Comparison of ENCODE assay signal across 7 cellular contexts in the genomic region with DNA sequence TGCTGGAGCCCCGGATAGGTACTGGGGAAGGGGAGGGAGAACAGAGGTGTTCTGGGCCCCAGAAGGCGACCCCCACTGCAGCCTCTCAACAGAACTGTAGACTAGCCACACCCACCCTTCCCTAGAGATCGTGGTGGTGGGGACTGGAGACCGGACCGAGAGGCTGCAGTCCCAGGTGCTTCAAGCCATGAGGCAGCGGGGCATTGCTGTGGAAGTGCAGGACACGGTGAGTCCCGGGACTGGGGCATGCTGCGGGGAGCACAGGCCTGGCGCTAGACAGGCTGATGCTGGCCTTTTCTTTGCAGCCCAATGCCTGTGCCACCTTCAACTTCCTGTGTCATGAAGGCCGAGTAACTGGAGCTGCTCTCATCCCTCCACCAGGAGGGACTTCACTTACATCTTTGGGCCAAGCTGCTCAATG. TPM values are rescaled to one million over a fixed set of nuclear protein-coding genes. Genes with fewer than 3 reads are reported as not detected.
DNase-seq lines count a peak whose midpoint lies in the region; ATAC-seq, FAIRE-seq and TF ChIP-seq lines count a peak whose summit lies in the region.

No MANE protein-coding gene starts in this region.

- H2AFZ ChIP-seq in GM23338 (no peak overlapping the region), PC-9 (peak overlapping the region; percentile 84; the same call in 1 of the 2 replicates)

- H3K79me2 ChIP-seq in GM23338 (replicated peaks; ENCODE audit: insufficient read depth) (peaks cover 21% of the 10 kb centered on the region), PC-9 (ENCODE audit: low read depth) (peaks cover 71% of the 10 kb centered on the region)

- no peak for TF ChIP-seq CTCF in GM23338 (conservative IDR thresholded peaks at IDR 0.05; ENCODE audit: low read depth in 2 of 2)
- TF ChIP-seq CTCF in PC-9 (conservative IDR thresholded peaks at IDR 0.05), result no peak
- TF ChIP-seq CTCF in endothelial cell (IDR thresholded peaks at IDR 0.05; ENCODE audit: unreplicated experiment), result no peak
- no peak for TF ChIP-seq CTCF in pancreas (IDR thresholded peaks at IDR 0.05)

- H3F3A ChIP-seq in GM23338 (replicated peaks; ENCODE audit: low read depth), result peaks cover 41% of the 10 kb centered on the region
- H3F3A ChIP-seq in PC-9 (ENCODE audit: insufficient read depth, low read depth), result peaks cover 55% of the 10 kb centered on the region; the same call in 1 of the 2 replicates

- H3K4me2 ChIP-seq in GM23338 (peak overlapping the region; percentile 99), PC-9 (peak overlapping the region; percentile 92)

- H3K27ac Mint-ChIP-seq in GM23338 (peak overlapping the region; percentile 98), endothelial cell (ENCODE audit: unreplicated experiment) (peak overlapping the region; percentile 89)

- H4K20me1 ChIP-seq in GM23338 (replicated peaks; ENCODE audit: insufficient read depth), result peaks cover 19% of the 10 kb centered on the region
- no peaks in the 10 kb centered on the region; the same call in 1 of the 2 replicates for H4K20me1 ChIP-seq in PC-9 (ENCODE audit: insufficient read depth)

- peak; percentile 37 for DNase-seq in GM23338 (ENCODE audit: low spot score)
- no peak for DNase-seq in PC-9
- DNase-seq in endothelial cell (ENCODE audit: low spot score), result no peak
- peak in 2 of 6 donors; percentile 45 to 46 for DNase-seq in pancreas
- DNase-seq in NCI-H2196 treated with DMSO at 0.1 percent for 48 hours (lab: John Stamatoyannopoulos, UW; ENCODE audit: unreplicated experiment), result no peak

- POLR2A ChIA-PET in PC-9 (lab: Charles Lee; ENCODE audit: unreplicated experiment), result interaction anchor here (0.7 to 3.7 kb wide), 2 partner anchors 15 to 427 kb away, joined by 3 to 22 read pairs; a partner anchor contains a TSS

- H3K36me3 ChIP-seq in GM23338 (ENCODE audit: insufficient read depth) (peaks cover 32% of the 10 kb centered on the region), PC-9 (ENCODE audit: low read depth) (peaks cover 14% of the 10 kb centered on the region; the same call in 1 of the 2 replicates), pancreas (peaks cover 0 to 32% (median 18%) of the 10 kb centered on the region in 3 donors)

- H3K9me3 ChIP-seq in PC-9 (ENCODE audit: insufficient read depth, low read depth), result no peaks in the 10 kb centered on the region
- H3K9me3 ChIP-seq in pancreas, result no peaks in the 10 kb centered on the region

- peaks cover 25% of the 10 kb centered on the region; the same call in 1 of the 2 replicates for H3K4me1 ChIP-seq in GM23338 (ENCODE audit: insufficient read depth)
- peaks cover 25% of the 10 kb centered on the region for H3K4me1 ChIP-seq in PC-9 (replicated peaks; ENCODE audit: insufficient read depth)
- peaks cover 3 to 27% (median 7%) of the 10 kb centered on the region in 3 donors for H3K4me1 ChIP-seq in pancreas

- H3K27me3 ChIP-seq in GM23338 (ENCODE audit: insufficient read depth) (no peaks in the 10 kb centered on the region), PC-9 (ENCODE audit: insufficient read depth, low read depth) (no peaks in the 10 kb centered on the region), pancreas (no peaks in the 10 kb centered on the region)

- no peak for ATAC-seq in GM23338
- no peak for ATAC-seq in pancreas
- ATAC-seq in HG03139 (IDR thresholded peaks at IDR 0.05; ENCODE audit: unreplicated experiment), result no peak
- no peak for ATAC-seq in HG03378 (IDR thresholded peaks at IDR 0.05; ENCODE audit: unreplicated experiment)

- H3K9me3 Mint-ChIP-seq in GM23338 (no peaks in the 10 kb centered on the region; the same call in 1 of the 3 replicates), endothelial cell (ENCODE audit: unreplicated experiment) (no peaks in the 10 kb centered on the region)

- peaks cover 26% of the 10 kb centered on the region for H3K27me3 Mint-ChIP-seq in GM23338 (ENCODE audit: insufficient read depth, low read depth, poor library complexity)
- peaks cover 15% of the 10 kb centered on the region for H3K27me3 Mint-ChIP-seq in endothelial cell (ENCODE audit: unreplicated experiment)

- intact Hi-C loops in PC-9 (cut with micrococcal nuclease; ENCODE audit: unreplicated experiment) (no loop called here), pancreas (cut with DNase I) (loop anchor here in 1 of 3 donors (10.0 kb wide), 1 partner anchor 72 kb away; a partner anchor contains a TSS)

- H3K4me1 Mint-ChIP-seq in GM23338, result peaks cover 28% of the 10 kb centered on the region
- H3K4me1 Mint-ChIP-seq in endothelial cell (ENCODE audit: unreplicated experiment), result peaks cover 18% of the 10 kb centered on the region

- no TSS peak for BruUV-seq in PC-9 (replicated peaks; lab: Mats Ljungman, UMichigan)

- H3K9me2 ChIP-seq in GM23338 (ENCODE audit: insufficient read depth), result no peaks in the 10 kb centered on the region
- no peaks in the 10 kb centered on the region for H3K9me2 ChIP-seq in PC-9 (ENCODE audit: insufficient read depth)

- CTCF ChIA-PET in PC-9 (lab: Charles Lee), result no interaction called here

- H3K36me3 Mint-ChIP-seq in GM23338 (ENCODE audit: low read depth) (peaks cover 55% of the 10 kb centered on the region), endothelial cell (ENCODE audit: low read depth, unreplicated experiment) (peaks cover 27% of the 10 kb centered on the region)

- H3K4me3 Mint-ChIP-seq in GM23338, result peak overlapping the region; percentile 93
- H3K4me3 Mint-ChIP-seq in endothelial cell (ENCODE audit: unreplicated experiment), result peak overlapping the region; percentile 95

- peak overlapping the region; percentile 97 for H3K4me3 ChIP-seq in GM23338
- peak overlapping the region; percentile 70 for H3K4me3 ChIP-seq in PC-9
- H3K4me3 ChIP-seq in pancreas, result peak overlapping the region; percentile 64 to 95 (median 92)

- peak overlapping the region; percentile 97 for H3K27ac ChIP-seq in GM23338 (ENCODE audit: low read depth)
- H3K27ac ChIP-seq in PC-9, result peak overlapping the region; percentile 87
- H3K27ac ChIP-seq in pancreas, result peak overlapping the region; percentile 94 to 100 (median 99)

- no peak for FAIRE-seq in pancreas (lab: Jason Lieb, UNC)

- WGBS in pancreas, 2 donors, result 14 to 16% methylated on average over 10 to 11 of the region's 11 CpGs

TF ChIP-seq in GM23338, 12 proteins besides CTCF, POLR2A, EP300 and RAD21:
- TF ChIP-seq JUNB (IDR thresholded peaks at IDR 0.05; ENCODE audit: unreplicated experiment), result no peak
- 0 out of 2 replicates have a peak, but pooled peaks have one; percentile 15 for TF ChIP-seq POLR2AphosphoS5 (IDR thresholded peaks at IDR 0.05; ENCODE audit: low read depth)
TF ChIP-seq in GM23338: peak in this region for 1.

RNA-seq across cellular contexts. Expression of a gene that starts 0.8 kb away (rescaled TPM):
- 32.3 and 49.9 TPM in 2 replicates for total RNA-seq in GM23338 (2014; rRNA removed; shearing (Covaris generic))
- 118 and 122 TPM in 2 replicates for polyA plus RNA-seq in GM23338 (2016; fragmentation: Nextera tagmentation; extraction: Ambion mirVana)
- 32.9 and 38.8 TPM in 2 replicates for total RNA-seq in PC-9 (2021)
- 32.3 TPM for total RNA-seq in endothelial cell (ENCODE audit: unreplicated experiment)
- total RNA-seq in pancreas, result 10 to 100 TPM; 20.9 to 33.9 (median 30.6) TPM
- polyA plus RNA-seq in pancreas, result 10 to 100 TPM; 63.7 to 72.1 TPM

RNA-seq across cellular contexts. Expression of a gene that starts 4.4 kb away (rescaled TPM):
- total RNA-seq in GM23338 (2014; rRNA removed; shearing (Covaris generic)), result 38.0 and 57.7 TPM in 2 replicates
- polyA plus RNA-seq in GM23338 (2016; fragmentation: Nextera tagmentation; extraction: Ambion mirVana) (31.0 and 31.3 TPM in 2 replicates), pancreas (10 to 100 TPM; 37.1 to 57.2 TPM)
- total RNA-seq in PC-9 (2021) (27.7 and 35.9 TPM in 2 replicates), endothelial cell (ENCODE audit: unreplicated experiment) (27.8 TPM), pancreas (10 to 100 TPM; 19.5 to 31.8 (median 25.3) TPM)

RNA-seq across cellular contexts. Expression of a gene that starts 6.4 kb away (rescaled TPM):
- total RNA-seq in GM23338 (2014; rRNA removed; shearing (Covaris generic)), result 297 and 314 TPM in 2 replicates
- 198 and 216 TPM in 2 replicates for polyA plus RNA-seq in GM23338 (2016; fragmentation: Nextera tagmentation; extraction: Ambion mirVana)
- 190 and 222 TPM in 2 replicates for total RNA-seq in PC-9 (2021)
- total RNA-seq in endothelial cell (ENCODE audit: unreplicated experiment), result 111 TPM
- 100 to 1,000 TPM; 107 to 320 (median 174) TPM for total RNA-seq in pancreas
- 100 to 1,000 TPM; 147 to 150 TPM for polyA plus RNA-seq in pancreas

RNA-seq across cellular contexts. Expression of a gene that starts 15.6 kb away (rescaled TPM):
- 151 and 156 TPM in 2 replicates for total RNA-seq in GM23338 (2014; rRNA removed; shearing (Covaris generic))
- polyA plus RNA-seq in GM23338 (2016; fragmentation: Nextera tagmentation; extraction: Ambion mirVana) (76.5 and 83.7 TPM in 2 replicates), pancreas (100 to 1,000 TPM; 271 to 374 TPM)
- total RNA-seq in PC-9 (2021) (157 and 159 TPM in 2 replicates), endothelial cell (ENCODE audit: unreplicated experiment) (148 TPM), pancreas (100 to 1,000 TPM in 1 of 6 donors, 10 to 100 TPM in 5; 57.1 to 155 (median 83.4) TPM)

RNA-seq across cellular contexts. Expression of a gene that starts 32.7 kb away (rescaled TPM):
- 22.1 and 28.7 TPM in 2 replicates for total RNA-seq in GM23338 (2014; rRNA removed; shearing (Covaris generic))
- polyA plus RNA-seq in GM23338 (2016; fragmentation: Nextera tagmentation; extraction: Ambion mirVana) (15.9 and 17.9 TPM in 2 replicates), pancreas (100 to 1,000 TPM in 1 of 2 donors, 10 to 100 TPM in 1; 56.6 to 108 TPM)
- total RNA-seq in PC-9 (2021) (49.1 and 57.1 TPM in 2 replicates), endothelial cell (ENCODE audit: unreplicated experiment) (9.3 TPM), pancreas (10 to 100 TPM; 29.9 to 42.4 (median 38.0) TPM)
